In the genomic region with DNA sequence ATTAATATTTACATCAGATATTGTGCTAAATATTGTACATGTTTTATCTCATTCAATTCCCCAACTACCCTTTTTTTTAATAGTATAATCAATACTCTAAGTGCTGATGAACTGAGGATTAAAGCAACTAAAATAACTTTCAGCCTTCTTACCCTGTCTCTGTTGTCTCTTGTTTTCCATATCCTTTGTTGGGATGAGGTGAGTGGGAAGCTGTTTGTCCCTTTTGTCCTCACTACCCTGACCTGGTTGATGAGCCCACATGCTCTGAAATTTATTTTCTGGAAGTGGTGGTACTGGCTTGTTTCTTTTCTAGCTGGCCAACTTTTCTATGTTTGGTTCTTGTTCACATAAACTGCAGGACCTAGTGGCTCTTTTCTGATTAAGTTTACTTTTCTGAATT, we compare ENCODE assay signal across 36 cellular contexts. TPM values are rescaled to one million over a fixed set of nuclear protein-coding genes. Genes with fewer than 3 reads are reported as not detected.
"Had no signal": no experiment of that assay in that cellular context is flagged by ENCODE, and none has a peak within 500 bp of the region (broad histone marks: within the 10 kb centered on the region; RNA-seq: fewer than 3 reads in every experiment).

No MANE protein-coding gene starts in this region.

- H3K4me3 ChIP-seq: K562, PC-9 had no signal

- FAIRE-seq: K562, RCC 7860 had no signal

- H3K27ac ChIP-seq: brain microvascular endothelial cell, PC-9, RWPE1, VCaP had no signal

- H3K27me3 ChIP-seq: brain microvascular endothelial cell had no signal

- H3K4me3 Mint-ChIP-seq: activated CD8-positive, alpha-beta T cell treated with anti-CD3 and anti-CD28 coated beads for 36 hours; activated naive CD4-positive, alpha-beta T cell treated with anti-CD3 and anti-CD28 coated beads for 36 hours; activated T-cell treated with anti-CD3 and anti-CD28 coated beads, Interleukin-2, amount 50 U/mL, for 72 hours; T-cell; T-helper 17 cell had no signal

- H3K36me3 Mint-ChIP-seq: activated naive CD4-positive, alpha-beta T cell treated with anti-CD3 and anti-CD28 coated beads, Interleukin-2, amount 50 U/mL, for 72 hours; T-cell had no signal

- H3K27me3 Mint-ChIP-seq: activated CD8-positive, alpha-beta T cell treated with anti-CD3 and anti-CD28 coated beads for 36 hours; T-cell; T-helper 17 cell had no signal

- H3K27ac Mint-ChIP-seq: activated CD8-positive, alpha-beta T cell treated with anti-CD3 and anti-CD28 coated beads for 36 hours; activated naive CD4-positive, alpha-beta T cell treated with anti-CD3 and anti-CD28 coated beads for 36 hours; activated naive CD4-positive, alpha-beta T cell treated with anti-CD3 and anti-CD28 coated beads, Interleukin-2, amount 50 U/mL, for 72 hours; activated T-cell treated with anti-CD3 and anti-CD28 coated beads, Interleukin-2, amount 50 U/mL, for 72 hours; activated T-helper 2 cell treated with anti-CD3 and anti-CD28 coated beads, Interferon-gamma antibody, Interleukin-2, Interleukin-4, amounts not matched to agents 10 μg/mL and 5 μg/mL and 100 μg/mL, durations not matched to agents 14 hours and 24 hours and 36 hours; T-cell had no signal

- H3K4me1 Mint-ChIP-seq: T-cell, T-helper 17 cell had no signal

- H2AFZ ChIP-seq: PC-9 had no signal

- DNase-seq: activated CD4-positive, alpha-beta T cell treated with anti-CD3 and anti-CD28 coated beads for 1 hour; activated CD4-positive, alpha-beta T cell treated with anti-CD3 and anti-CD28 coated beads for 48 hours; activated CD4-positive, CD25-positive, alpha-beta regulatory T cell; activated CD8-positive, alpha-beta T cell treated with anti-CD3 and anti-CD28 coated beads for 36 hours; activated gamma-delta T cell; activated naive CD4-positive, alpha-beta T cell treated with anti-CD3 and anti-CD28 coated beads for 36 hours; activated T-cell treated with anti-CD3 and anti-CD28 coated beads, Interleukin-2, amount 50 U/mL, for 1 hour; activated T-cell treated with anti-CD3 and anti-CD28 coated beads, Interleukin-2, amount 50 U/mL, for 72 hours; amniotic stem cell; aorta; brain microvascular endothelial cell; central memory CD4-positive, alpha-beta T cell; NCI-H1105; NCI-H1417 treated with DMSO at 0.1 percent for 48 hours; NCI-H187 treated with DMSO at 0.1 percent for 48 hours; NCI-H2081 treated with DMSO at 0.1 percent for 48 hours; NCI-H226; NCI-H446 treated with DMSO at 0.1 percent for 48 hours; NCI-H524; PC-9; SIG-M5; T-cell; T-helper 17 cell; T-helper 9 cell had no signal

- H3K36me3 ChIP-seq: brain microvascular endothelial cell had no signal

- ATAC-seq: activated CD8-positive, alpha-beta T cell treated with anti-CD3 and anti-CD28 coated beads for 36 hours; activated naive CD4-positive, alpha-beta T cell treated with anti-CD3 and anti-CD28 coated beads, Interleukin-2, amount 50 U/mL, for 72 hours; activated T-cell treated with anti-CD3 and anti-CD28 coated beads, Interleukin-2, amount 50 U/mL, for 72 hours; K562; Right ventricle myocardium inferior; SK-N-SH treated with all-trans-retinoic acid at 6 μM for 48 hours; T-cell; T-helper 17 cell had no signal

- H3K4me2 ChIP-seq: PC-9 had no signal

RNA-seq across cellular contexts. Expression of a gene that starts 9.6 kb away (rescaled TPM):
- total RNA-seq: activated CD8-positive, alpha-beta memory T cell treated with anti-CD3 and anti-CD28 coated beads for 36 hours; activated CD8-positive, alpha-beta T cell treated with anti-CD3 and anti-CD28 coated beads for 36 hours; activated naive CD4-positive, alpha-beta T cell treated with anti-CD3 and anti-CD28 coated beads for 36 hours; activated naive CD4-positive, alpha-beta T cell treated with anti-CD3 and anti-CD28 coated beads, Interleukin-2, amount 50 U/mL, for 72 hours; activated T-cell treated with anti-CD3 and anti-CD28 coated beads, Interleukin-2, amount 50 U/mL, for 72 hours; activated T-helper 2 cell treated with anti-CD3 and anti-CD28 coated beads, Interferon-gamma antibody, Interleukin-2, Interleukin-4, amounts not matched to agents 10 μg/mL and 5 μg/mL and 100 μg/mL, durations not matched to agents 14 hours and 24 hours and 36 hours; MCF 10A; OCI-LY7; PC-9; SK-MEL-5; T-cell had no signal
- polyA plus RNA-seq: K562 had no signal

RNA-seq across cellular contexts. Expression of a gene that starts 32.8 kb away (rescaled TPM):
- total RNA-seq: activated CD8-positive, alpha-beta memory T cell treated with anti-CD3 and anti-CD28 coated beads for 36 hours; activated CD8-positive, alpha-beta T cell treated with anti-CD3 and anti-CD28 coated beads for 36 hours; activated naive CD4-positive, alpha-beta T cell treated with anti-CD3 and anti-CD28 coated beads for 36 hours; activated T-helper 2 cell treated with anti-CD3 and anti-CD28 coated beads, Interferon-gamma antibody, Interleukin-2, Interleukin-4, amounts not matched to agents 10 μg/mL and 5 μg/mL and 100 μg/mL, durations not matched to agents 14 hours and 24 hours and 36 hours; OCI-LY7 had no signal
- polyA plus RNA-seq: K562 had no signal

RNA-seq across cellular contexts. Expression of a gene that starts 38.9 kb away (rescaled TPM):
- total RNA-seq: activated CD8-positive, alpha-beta memory T cell treated with anti-CD3 and anti-CD28 coated beads for 36 hours; activated CD8-positive, alpha-beta T cell treated with anti-CD3 and anti-CD28 coated beads for 36 hours; activated naive CD4-positive, alpha-beta T cell treated with anti-CD3 and anti-CD28 coated beads for 36 hours; activated naive CD4-positive, alpha-beta T cell treated with anti-CD3 and anti-CD28 coated beads, Interleukin-2, amount 50 U/mL, for 72 hours; activated T-cell treated with anti-CD3 and anti-CD28 coated beads, Interleukin-2, amount 50 U/mL, for 72 hours; activated T-helper 2 cell treated with anti-CD3 and anti-CD28 coated beads, Interferon-gamma antibody, Interleukin-2, Interleukin-4, amounts not matched to agents 10 μg/mL and 5 μg/mL and 100 μg/mL, durations not matched to agents 14 hours and 24 hours and 36 hours; K562; MCF 10A; OCI-LY7; PC-9; T-cell; T-helper 17 cell had no signal
